Comparison of ENCODE assay signal across 14 cellular contexts in genomic region chrX:39203427-39203826, GRCh38.
DNase-seq lines count a peak whose midpoint lies in the region; ATAC-seq, FAIRE-seq and TF ChIP-seq lines count a peak whose summit lies in the region.
"Had no signal": no experiment of that assay in that cellular context is flagged by ENCODE, and none has a peak within 500 bp of the region (broad histone marks: within the 10 kb centered on the region; RNA-seq: fewer than 3 reads in every experiment).

No MANE protein-coding gene starts in this region.

- H3K27me3 ChIP-seq in astrocyte (ENCODE audit: insufficient read depth, low read length) (no peaks in the 10 kb centered on the region), right lobe of liver (no peaks in the 10 kb centered on the region)

- peak; percentile 3 for DNase-seq in DMS53 (lab: John Stamatoyannopoulos, UW)
- no peak for DNase-seq in DMS53 treated with DMSO at 0.1 percent for 48 hours (lab: John Stamatoyannopoulos, UW; ENCODE audit: unreplicated experiment)
- no peak for DNase-seq in astrocyte (ENCODE audit: low read depth)
- no peak for DNase-seq in right lobe of liver
- DNase-seq in HUDEP-2 (lab: John Stamatoyannopoulos, UW; ENCODE audit: unreplicated experiment in 76 of 76): no peak
- no peak for DNase-seq in Right ventricle myocardium superior
- DNase-seq: CD8-positive, alpha-beta T cell; DMS79; H7 had no signal

- H3K4me3 ChIP-seq in astrocyte (ENCODE audit: insufficient read depth, low read depth, low read length) (no peak overlapping the region), right lobe of liver (no peak overlapping the region)
- H3K4me3 ChIP-seq: GM12878, GM23338 had no signal

- no peak overlapping the region for H2AFZ ChIP-seq in astrocyte (ENCODE audit: low read depth, low read length)
- H2AFZ ChIP-seq: GM23338 had no signal

- no peaks in the 10 kb centered on the region for H3K36me3 Mint-ChIP-seq in astrocyte (ENCODE audit: low read depth, unreplicated experiment)
- H3K36me3 Mint-ChIP-seq: CD14-positive monocyte; CD8-positive, alpha-beta T cell had no signal

- H3K9me3 ChIP-seq in astrocyte (ENCODE audit: insufficient read depth, low read depth, low read length): no peaks in the 10 kb centered on the region
- no peaks in the 10 kb centered on the region for H3K9me3 ChIP-seq in right lobe of liver

- H3K27me3 Mint-ChIP-seq in astrocyte (ENCODE audit: low read depth, unreplicated experiment): no peaks in the 10 kb centered on the region

- H3K9ac ChIP-seq in astrocyte (ENCODE audit: low read length): no peak overlapping the region

- ATAC-seq in right lobe of liver (peak in 3 of 4 donors; percentile 34 to 51 (median 38)), HG02588 (IDR thresholded peaks at IDR 0.05; ENCODE audit: unreplicated experiment) (no peak), Right ventricle myocardium superior (ENCODE audit: poor library complexity) (no peak)
- ATAC-seq: CD8-positive, alpha-beta T cell; GM12878; GM23338 had no signal

- FAIRE-seq in astrocyte (lab: Jason Lieb, UNC): peak; percentile 29
- FAIRE-seq: GM12878 had no signal

- H3K4me1 ChIP-seq in astrocyte (ENCODE audit: insufficient read depth, low read length) (peaks cover 14% of the 10 kb centered on the region), right lobe of liver (peaks cover 0 to 6% (median 0%) of the 10 kb centered on the region in 4 donors)

- H3K4me2 ChIP-seq in astrocyte (ENCODE audit: low read length): no peak overlapping the region
- H3K4me2 ChIP-seq: GM23338 had no signal

- H3K27ac ChIP-seq in astrocyte (ENCODE audit: low read depth, low read length): no peak overlapping the region
- no peak overlapping the region for H3K27ac ChIP-seq in right lobe of liver
- H3K27ac ChIP-seq: 22Rv1 had no signal

- no peak overlapping the region for H3K27ac Mint-ChIP-seq in astrocyte (ENCODE audit: unreplicated experiment)
- H3K27ac Mint-ChIP-seq: CD14-positive monocyte; CD8-positive, alpha-beta T cell; GM23338 had no signal

- H4K20me1 ChIP-seq in astrocyte (ENCODE audit: insufficient read depth, low read length): no peaks in the 10 kb centered on the region

- H3K79me2 ChIP-seq in astrocyte (ENCODE audit: insufficient read depth, low read length): no peaks in the 10 kb centered on the region

- TF ChIP-seq CTCF in astrocyte (IDR thresholded peaks at IDR 0.05; ENCODE audit: insufficient read depth, low read depth, low read length): no peak
- TF ChIP-seq CTCF in right lobe of liver (IDR thresholded peaks at IDR 0.05): no peak

- intact Hi-C loops in right lobe of liver (cut with DNase I) (no loop called here), Right ventricle myocardium superior (cut with DNase I) (no loop called here)

- no peak overlapping the region for H3K4me3 Mint-ChIP-seq in astrocyte (ENCODE audit: unreplicated experiment)
- H3K4me3 Mint-ChIP-seq: CD14-positive monocyte; CD8-positive, alpha-beta T cell; GM23338 had no signal

- 46% methylated on average over 3 of the region's 3 CpGs for WGBS in right lobe of liver (ENCODE audit: insufficient coverage, low coverage, low lambda C conversion rate, missing lambda C conversion rate)

- H3K4me1 Mint-ChIP-seq in astrocyte (ENCODE audit: low read depth, unreplicated experiment): peaks cover 11% of the 10 kb centered on the region
- H3K4me1 Mint-ChIP-seq: CD14-positive monocyte, GM23338 had no signal

- peaks cover 2% of the 10 kb centered on the region for H3K9me3 Mint-ChIP-seq in astrocyte (ENCODE audit: unreplicated experiment)
- H3K9me3 Mint-ChIP-seq: CD8-positive, alpha-beta T cell; GM23338 had no signal

- TF ChIP-seq POLR2A in right lobe of liver (IDR thresholded peaks at IDR 0.05): no peak

- H3K36me3 ChIP-seq in astrocyte (ENCODE audit: insufficient read depth, low read length) (no peaks in the 10 kb centered on the region), right lobe of liver (no peaks in the 10 kb centered on the region)

Comparison
In these comparisons a context has a peak if more than half of its experiments do, and no peak if none do; other contexts are left out.
1. ATAC-seq: peak in right lobe of liver (3 of 4); none in HG02588 (single experiment) and Right ventricle myocardium superior (single experiment).